In the genomic region with DNA sequence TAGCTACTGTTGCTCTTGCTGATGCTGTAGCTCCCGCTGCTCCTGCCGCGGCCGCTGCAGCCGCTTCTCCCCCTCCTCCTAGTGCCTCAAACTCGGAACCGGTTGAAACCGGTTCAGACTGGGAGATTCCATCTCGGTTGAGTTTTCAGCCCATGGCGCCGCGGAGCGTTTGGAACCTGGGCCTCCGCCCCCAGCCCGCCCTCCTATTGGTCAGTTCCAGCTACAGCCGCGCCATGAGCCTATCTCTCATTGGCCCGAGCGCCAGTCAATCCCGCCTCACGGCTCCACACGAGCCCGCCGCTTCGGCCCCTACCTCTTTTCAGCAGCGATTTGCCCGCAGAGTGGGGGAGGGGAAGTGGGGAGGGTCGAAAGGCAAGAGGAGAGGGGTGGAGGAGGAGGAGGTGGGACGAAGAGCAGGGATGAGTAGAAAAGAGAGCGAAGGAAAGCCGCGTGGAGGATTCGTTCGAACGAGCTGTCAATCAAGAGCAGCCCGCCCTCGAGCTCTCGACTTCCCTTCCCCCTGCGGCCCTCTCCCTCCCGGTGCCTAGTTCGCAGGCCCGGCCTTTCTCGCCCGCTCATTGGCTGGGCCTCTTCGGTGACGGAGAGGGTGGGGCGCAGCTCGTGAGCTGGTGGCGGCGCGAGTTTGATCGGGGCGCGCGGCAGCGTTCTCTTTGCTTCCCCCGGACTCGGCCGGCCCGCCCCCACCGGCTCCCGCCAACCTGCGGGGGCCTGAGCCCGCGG, we compare ENCODE assay signal across 8 cellular contexts. TPM values are rescaled to one million over a fixed set of nuclear protein-coding genes. Genes with fewer than 3 reads are reported as not detected.
DNase-seq lines count a peak whose midpoint lies in the region; ATAC-seq and TF ChIP-seq lines count a peak whose summit lies in the region.

A gene with protein sequence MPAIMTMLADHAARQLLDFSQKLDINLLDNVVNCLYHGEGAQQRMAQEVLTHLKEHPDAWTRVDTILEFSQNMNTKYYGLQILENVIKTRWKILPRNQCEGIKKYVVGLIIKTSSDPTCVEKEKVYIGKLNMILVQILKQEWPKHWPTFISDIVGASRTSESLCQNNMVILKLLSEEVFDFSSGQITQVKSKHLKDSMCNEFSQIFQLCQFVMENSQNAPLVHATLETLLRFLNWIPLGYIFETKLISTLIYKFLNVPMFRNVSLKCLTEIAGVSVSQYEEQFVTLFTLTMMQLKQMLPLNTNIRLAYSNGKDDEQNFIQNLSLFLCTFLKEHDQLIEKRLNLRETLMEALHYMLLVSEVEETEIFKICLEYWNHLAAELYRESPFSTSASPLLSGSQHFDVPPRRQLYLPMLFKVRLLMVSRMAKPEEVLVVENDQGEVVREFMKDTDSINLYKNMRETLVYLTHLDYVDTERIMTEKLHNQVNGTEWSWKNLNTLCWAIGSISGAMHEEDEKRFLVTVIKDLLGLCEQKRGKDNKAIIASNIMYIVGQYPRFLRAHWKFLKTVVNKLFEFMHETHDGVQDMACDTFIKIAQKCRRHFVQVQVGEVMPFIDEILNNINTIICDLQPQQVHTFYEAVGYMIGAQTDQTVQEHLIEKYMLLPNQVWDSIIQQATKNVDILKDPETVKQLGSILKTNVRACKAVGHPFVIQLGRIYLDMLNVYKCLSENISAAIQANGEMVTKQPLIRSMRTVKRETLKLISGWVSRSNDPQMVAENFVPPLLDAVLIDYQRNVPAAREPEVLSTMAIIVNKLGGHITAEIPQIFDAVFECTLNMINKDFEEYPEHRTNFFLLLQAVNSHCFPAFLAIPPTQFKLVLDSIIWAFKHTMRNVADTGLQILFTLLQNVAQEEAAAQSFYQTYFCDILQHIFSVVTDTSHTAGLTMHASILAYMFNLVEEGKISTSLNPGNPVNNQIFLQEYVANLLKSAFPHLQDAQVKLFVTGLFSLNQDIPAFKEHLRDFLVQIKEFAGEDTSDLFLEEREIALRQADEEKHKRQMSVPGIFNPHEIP (N-terminal part only) (minus strand): TSS at position 178 of the 741 bp plus-strand sequence. CDS start 4,459 bp downstream, outside the sequence.

- peaks cover 0 to 37% (median 12%) of the 10 kb centered on the region in 3 donors for H3K4me1 ChIP-seq in gastroesophageal sphincter

- TF ChIP-seq EP300 in gastroesophageal sphincter (IDR thresholded peaks at IDR 0.05): no peak

- H3K4me3 Mint-ChIP-seq in HFFc6: peak within 1 kb of the TSS; percentile 98
- H3K4me3 Mint-ChIP-seq in activated naive CD4-positive, alpha-beta T cell treated with anti-CD3 and anti-CD28 coated beads, Interleukin-2, amount 10 ng/mL, durations not matched to agents 7 days and 5 days: peak within 1 kb of the TSS; percentile 84

- H3K27ac Mint-ChIP-seq in HFFc6: peak within 1 kb of the TSS; percentile 95
- H3K27ac Mint-ChIP-seq in activated naive CD4-positive, alpha-beta T cell treated with anti-CD3 and anti-CD28 coated beads, Interleukin-2, amount 10 ng/mL, durations not matched to agents 7 days and 5 days: peak within 1 kb of the TSS; percentile 95

- H3K4me3 ChIP-seq in NB4 (ENCODE audit: low read depth, low read length): peak within 1 kb of the TSS; percentile 91
- peak within 1 kb of the TSS; percentile 96 for H3K4me3 ChIP-seq in SK-N-MC
- H3K4me3 ChIP-seq in gastroesophageal sphincter: peak within 1 kb of the TSS; percentile 74 to 81

- TF ChIP-seq CTCF in HFFc6 (IDR thresholded peaks at IDR 0.05) (no peak), NB4 (IDR thresholded peaks at IDR 0.05; ENCODE audit: low read depth, low read length) (no peak), gastroesophageal sphincter (IDR thresholded peaks at IDR 0.05) (peak in 1 of 4 experiments; percentile 9)

- ATAC-seq in gastroesophageal sphincter: peak; percentile 94

- H3K4me1 Mint-ChIP-seq in HFFc6 (ENCODE audit: low read depth): peaks cover 22% of the 10 kb centered on the region
- H3K4me1 Mint-ChIP-seq in activated naive CD4-positive, alpha-beta T cell treated with anti-CD3 and anti-CD28 coated beads, Interleukin-2, amount 10 ng/mL, durations not matched to agents 7 days and 5 days: peaks cover 38% of the 10 kb centered on the region

- peak; percentile 95 for DNase-seq in GM04503 (ENCODE audit: low read depth)
- DNase-seq in HFFc6: peak; percentile 100
- peak; percentile 100 for DNase-seq in NB4 (ENCODE audit: low read depth)
- peak; percentile 95 for DNase-seq in SK-N-MC (ENCODE audit: low read depth, low spot score)
- peak; percentile 99 for DNase-seq in activated naive CD4-positive, alpha-beta T cell treated with anti-CD3 and anti-CD28 coated beads, Interleukin-2, amount 10 ng/mL, durations not matched to agents 7 days and 5 days
- peak; percentile 99 for DNase-seq in non-pigmented ciliary epithelial cell (ENCODE audit: low read depth)
- DNase-seq in superior temporal gyrus (ENCODE audit: extremely low spot score): peak; percentile 99

- H3K36me3 ChIP-seq in SK-N-MC (ENCODE audit: insufficient read depth, low read length) (peaks cover 20% of the 10 kb centered on the region), gastroesophageal sphincter (no peaks in the 10 kb centered on the region)

- H3K27me3 ChIP-seq in gastroesophageal sphincter: no peaks in the 10 kb centered on the region

- 0% methylated on average over 4 of the region's 65 CpGs; no CpG with 5 or more reads in 1 of the 2 donors for WGBS in gastroesophageal sphincter (ENCODE audit: low coverage in 1 of 2), 2 donors

- peaks cover 4% of the 10 kb centered on the region; the same call in 1 of the 2 replicates for H3K9me3 Mint-ChIP-seq in HFFc6
- H3K9me3 Mint-ChIP-seq in activated naive CD4-positive, alpha-beta T cell treated with anti-CD3 and anti-CD28 coated beads, Interleukin-2, amount 10 ng/mL, durations not matched to agents 7 days and 5 days: no peaks in the 10 kb centered on the region

- H3K27ac ChIP-seq in SK-N-MC: peak within 1 kb of the TSS; percentile 98
- peak within 1 kb of the TSS; percentile 84 to 98 (median 96) for H3K27ac ChIP-seq in gastroesophageal sphincter

- CTCF ChIA-PET in activated naive CD4-positive, alpha-beta T cell treated with anti-CD3 and anti-CD28 coated beads, Interleukin-2, amount 10 ng/mL, durations not matched to agents 7 days and 5 days (lab: Charles Lee): no interaction called here

- TF ChIP-seq POLR2A in NB4 (IDR thresholded peaks at IDR 0.05; ENCODE audit: extremely low read depth, insufficient read length) (peak; percentile 94), gastroesophageal sphincter (IDR thresholded peaks at IDR 0.05) (peak; percentile 89 to 92)

- H3K36me3 Mint-ChIP-seq in HFFc6 (ENCODE audit: low read depth): peaks cover 17% of the 10 kb centered on the region
- H3K36me3 Mint-ChIP-seq in activated naive CD4-positive, alpha-beta T cell treated with anti-CD3 and anti-CD28 coated beads, Interleukin-2, amount 10 ng/mL, durations not matched to agents 7 days and 5 days: peaks cover 28% of the 10 kb centered on the region

- H3K9me3 ChIP-seq in SK-N-MC (ENCODE audit: low read depth, low read length) (no peaks in the 10 kb centered on the region), gastroesophageal sphincter (no peaks in the 10 kb centered on the region)

- peak within 1 kb of the TSS; percentile 96 for H3K9ac ChIP-seq in SK-N-MC (ENCODE audit: insufficient read length)

- peaks cover 13% of the 10 kb centered on the region for H3K27me3 Mint-ChIP-seq in HFFc6 (ENCODE audit: insufficient read depth)
- peaks cover 10% of the 10 kb centered on the region for H3K27me3 Mint-ChIP-seq in activated naive CD4-positive, alpha-beta T cell treated with anti-CD3 and anti-CD28 coated beads, Interleukin-2, amount 10 ng/mL, durations not matched to agents 7 days and 5 days

RNA-seq across cellular contexts. Expression of the gene that starts here (rescaled TPM):
- 100 to 1,000 TPM; 114 to 158 (median 139) TPM for total RNA-seq in HFFc6 (2021; fragmentation: NEBNext Ultra II Directional; extraction: Animal tissue kit (Norgen Biotek cat#: 25700))
- total RNA-seq in gastroesophageal sphincter: 100 to 1,000 TPM in 1 of 4 donors, 10 to 100 TPM in 3; 66.5 to 102 (median 72.1) TPM

Comparison
In these comparisons a context has a peak if more than half of its experiments do, and no peak if none do; other contexts are left out.
1. Peak in every context shown above with its lines: DNase-seq, ATAC-seq, H3K4me3 ChIP-seq and H3K27ac ChIP-seq.